In the genomic region with DNA sequence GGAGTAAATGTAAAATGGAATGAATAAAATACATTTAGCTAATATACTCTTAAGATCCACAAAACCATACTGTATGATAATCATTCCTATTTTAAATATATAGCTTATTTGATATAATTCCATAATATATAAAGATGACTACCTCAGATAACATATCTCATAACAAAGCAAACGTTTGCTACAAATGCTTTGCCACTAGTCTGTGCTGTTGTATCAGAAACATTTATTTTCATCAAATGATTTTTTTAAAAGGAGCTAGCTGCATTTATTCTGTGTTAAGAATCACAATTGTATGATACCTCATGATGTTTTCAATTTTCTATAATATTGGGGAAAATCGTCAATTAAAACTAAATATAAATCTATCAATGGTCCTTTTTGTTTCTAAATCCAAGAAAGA, we compare ENCODE assay signal across 9 cellular contexts.
DNase-seq lines count a peak whose midpoint lies in the region; ATAC-seq and TF ChIP-seq lines count a peak whose summit lies in the region.
"Had no signal": no experiment of that assay in that cellular context is flagged by ENCODE, and none has a peak within 500 bp of the region (broad histone marks: within the 10 kb centered on the region; RNA-seq: fewer than 3 reads in every experiment).

No MANE protein-coding gene starts in this region.

- H3K27ac ChIP-seq in WERI-Rb-1: no peak overlapping the region
- H3K27ac ChIP-seq: psoas muscle had no signal

- no peaks in the 10 kb centered on the region for H3K36me3 Mint-ChIP-seq in activated naive CD8-positive, alpha-beta T cell treated with anti-CD3 and anti-CD28 coated beads for 36 hours

- no peaks in the 10 kb centered on the region for H3K9me3 Mint-ChIP-seq in activated naive CD8-positive, alpha-beta T cell treated with anti-CD3 and anti-CD28 coated beads for 36 hours

- H3K4me3 Mint-ChIP-seq in activated naive CD8-positive, alpha-beta T cell treated with anti-CD3 and anti-CD28 coated beads for 36 hours: no peak overlapping the region

- H3K36me3 ChIP-seq in WERI-Rb-1: no peaks in the 10 kb centered on the region

- no peaks in the 10 kb centered on the region for H3K4me1 Mint-ChIP-seq in activated naive CD8-positive, alpha-beta T cell treated with anti-CD3 and anti-CD28 coated beads for 36 hours

- no peak overlapping the region for H3K4me3 ChIP-seq in WERI-Rb-1 (ENCODE audit: low read depth, low read length)
- H3K4me3 ChIP-seq: psoas muscle had no signal

- no peak for ATAC-seq in GM18511 (IDR thresholded peaks at IDR 0.05; ENCODE audit: unreplicated experiment)
- no peak for ATAC-seq in GM19328 (IDR thresholded peaks at IDR 0.05; ENCODE audit: unreplicated experiment)
- ATAC-seq: psoas muscle had no signal

- no peaks in the 10 kb centered on the region for H3K27me3 ChIP-seq in WERI-Rb-1 (ENCODE audit: insufficient read depth, low read depth, severe bottlenecking)

- no peak overlapping the region for H3K27ac Mint-ChIP-seq in activated naive CD8-positive, alpha-beta T cell treated with anti-CD3 and anti-CD28 coated beads for 36 hours

- DNase-seq in COR-L47 (lab: John Stamatoyannopoulos, UW) (peak; percentile 40), NCI-H1105 (lab: John Stamatoyannopoulos, UW) (peak; percentile 18), WERI-Rb-1 (no peak), left kidney (ENCODE audit: low read depth, low spot score) (peak; percentile 41)
- no peak for DNase-seq in activated naive CD8-positive, alpha-beta T cell treated with anti-CD3 and anti-CD28 coated beads for 36 hours
- DNase-seq in stimulated activated CD4-positive, alpha-beta T cell treated with anti-CD3 and anti-CD28 coated beads, Interleukin-1b, Interleukin-23, amount 100 ng/mL, for 48 hours: no peak
- DNase-seq: psoas muscle had no signal

- H3K9me3 ChIP-seq in WERI-Rb-1 (ENCODE audit: severe bottlenecking): no peaks in the 10 kb centered on the region
- H3K9me3 ChIP-seq: psoas muscle had no signal

- 0 out of 2 replicates have a peak, but pooled peaks have one; percentile 18 for TF ChIP-seq CTCF in WERI-Rb-1 (IDR thresholded peaks at IDR 0.05; ENCODE audit: low read depth, low read length)

- no peaks in the 10 kb centered on the region for H3K27me3 Mint-ChIP-seq in activated naive CD8-positive, alpha-beta T cell treated with anti-CD3 and anti-CD28 coated beads for 36 hours

Comparison
In these comparisons a context has a peak if more than half of its experiments do, and no peak if none do; other contexts are left out.
1. DNase-seq: peak in COR-L47 (single experiment), NCI-H1105 (single experiment) and left kidney (single experiment); none in WERI-Rb-1 (single experiment), activated naive CD8-positive, alpha-beta T cell treated with anti-CD3 and anti-CD28 coated beads for 36 hours (single experiment) and stimulated activated CD4-positive, alpha-beta T cell treated with anti-CD3 and anti-CD28 coated beads, Interleukin-1b, Interleukin-23, amount 100 ng/mL, for 48 hours (single experiment).